ENCODE assay signal across 20 cellular contexts in genomic region chr10:50506861-50507573, GRCh38.
DNase-seq lines count a peak whose midpoint lies in the region; ATAC-seq and TF ChIP-seq lines count a peak whose summit lies in the region.
"Had no signal": no experiment of that assay in that cellular context is flagged by ENCODE, and none has a peak within 500 bp of the region (broad histone marks: within the 10 kb centered on the region; RNA-seq: fewer than 3 reads in every experiment).

No MANE protein-coding gene starts in this region.

- no peaks in the 10 kb centered on the region for H4K20me1 ChIP-seq in neural progenitor cell (ENCODE audit: low read depth)

- DNase-seq in Right ventricle myocardium superior (peak; percentile 56), cardiac septum (ENCODE audit: low spot score) (no peak), globus pallidus (ENCODE audit: low spot score) (peak; percentile 98), neural progenitor cell (ENCODE audit: low spot score) (peak; percentile 65), type B pancreatic cell (ENCODE audit: extremely low spot score, unreplicated experiment) (no peak), NCI-H1694 treated with DMSO at 0.1 percent for 48 hours (lab: John Stamatoyannopoulos, UW) (no peak)
- DNase-seq: activated CD4-positive, alpha-beta memory T cell treated with anti-CD3 and anti-CD28 coated beads for 36 hours; amniotic stem cell; CD8-positive, alpha-beta T cell; esophagus squamous epithelium; NCI-H1694; NCI-H510A; nephron progenitor cell; OCI-M1; stimulated activated CD4-positive, alpha-beta T cell treated with anti-CD3 and anti-CD28 coated beads, Interleukin-12 subunit alpha, Interleukin-12 subunit beta, amount 100 ng/mL, for 4 hours had no signal

- H3K9me3 ChIP-seq in neural progenitor cell (ENCODE audit: low read depth), result no peaks in the 10 kb centered on the region
- H3K9me3 ChIP-seq: A549, esophagus squamous epithelium had no signal

- no peaks in the 10 kb centered on the region for H3K27me3 Mint-ChIP-seq in neural progenitor cell (ENCODE audit: insufficient read depth, low read depth)
- H3K27me3 Mint-ChIP-seq in type B pancreatic cell, result no peaks in the 10 kb centered on the region

- H3K79me2 ChIP-seq in neural progenitor cell (ENCODE audit: low read depth), result no peaks in the 10 kb centered on the region

- intact Hi-C loops in Right ventricle myocardium superior (cut with DNase I), result loop anchor here (10.0 kb wide), 1 partner anchor 118 kb away; the partner anchor contains the start of gene SGMS1
- intact Hi-C loops in cardiac septum (cut with DNase I), result no loop called here

- peaks cover 6% of the 10 kb centered on the region for H3F3A ChIP-seq in neural progenitor cell (ENCODE audit: low read depth)

- H3K27ac Mint-ChIP-seq in neural progenitor cell, result peak overlapping the region; percentile 12
- H3K27ac Mint-ChIP-seq in type B pancreatic cell, result peak overlapping the region; percentile 40
- H3K27ac Mint-ChIP-seq: activated CD4-positive, alpha-beta memory T cell treated with anti-CD3 and anti-CD28 coated beads for 36 hours; activated T-helper 2 cell treated with anti-CD3 and anti-CD28 coated beads, Interferon-gamma antibody, Interleukin-2, Interleukin-4, amounts not matched to agents 10 μg/mL and 5 μg/mL and 100 μg/mL, durations not matched to agents 14 hours and 24 hours and 36 hours; CD8-positive, alpha-beta T cell; nephron progenitor cell had no signal

- TF ChIP-seq CTCF in neural progenitor cell (IDR thresholded peaks at IDR 0.05), result no peak
- TF ChIP-seq CTCF in type B pancreatic cell (conservative IDR thresholded peaks at IDR 0.05), result no peak

- no peak overlapping the region for H3K4me3 ChIP-seq in neural progenitor cell
- H3K4me3 ChIP-seq: A549, esophagus squamous epithelium had no signal

- no peaks in the 10 kb centered on the region for H3K36me3 ChIP-seq in neural progenitor cell
- H3K36me3 ChIP-seq: esophagus squamous epithelium had no signal

- H3K4me2 ChIP-seq in neural progenitor cell, result peak overlapping the region; percentile 8
- H3K4me2 ChIP-seq: A549 had no signal

- H3K4me1 ChIP-seq in neural progenitor cell, result peaks cover 40% of the 10 kb centered on the region

- no peak overlapping the region for H3K9ac ChIP-seq in neural progenitor cell

- ATAC-seq in Right ventricle myocardium superior (ENCODE audit: poor library complexity) (peak; percentile 84), HG02759 (IDR thresholded peaks at IDR 0.05; ENCODE audit: unreplicated experiment) (no peak), HG02970 (IDR thresholded peaks at IDR 0.05; ENCODE audit: low FRiP score, unreplicated experiment) (no peak)
- ATAC-seq: A549; CD8-positive, alpha-beta T cell; SK-N-SH treated with all-trans-retinoic acid at 6 μM for 48 hours had no signal

- H3K27ac ChIP-seq in neural progenitor cell, result no peak overlapping the region
- H3K27ac ChIP-seq: A549 had no signal

- no peak overlapping the region for H2AFZ ChIP-seq in neural progenitor cell (replicated peaks)

- peaks cover 12% of the 10 kb centered on the region for H3K4me1 Mint-ChIP-seq in neural progenitor cell
- H3K4me1 Mint-ChIP-seq in type B pancreatic cell (ENCODE audit: unreplicated experiment), result peaks cover 8% of the 10 kb centered on the region

- H3K4me3 Mint-ChIP-seq in neural progenitor cell, result no peak overlapping the region
- no peak overlapping the region for H3K4me3 Mint-ChIP-seq in type B pancreatic cell
- H3K4me3 Mint-ChIP-seq: activated CD4-positive, alpha-beta memory T cell treated with anti-CD3 and anti-CD28 coated beads for 36 hours; CD8-positive, alpha-beta T cell; nephron progenitor cell had no signal

- H3K9me3 Mint-ChIP-seq in neural progenitor cell (no peaks in the 10 kb centered on the region), type B pancreatic cell (no peaks in the 10 kb centered on the region)
- H3K9me3 Mint-ChIP-seq: activated CD4-positive, alpha-beta memory T cell treated with anti-CD3 and anti-CD28 coated beads for 36 hours; activated T-helper 2 cell treated with anti-CD3 and anti-CD28 coated beads, Interferon-gamma antibody, Interleukin-2, Interleukin-4, amounts not matched to agents 10 μg/mL and 5 μg/mL and 100 μg/mL, durations not matched to agents 14 hours and 24 hours and 36 hours; CD8-positive, alpha-beta T cell; nephron progenitor cell had no signal

- no peaks in the 10 kb centered on the region for H3K27me3 ChIP-seq in neural progenitor cell
- H3K27me3 ChIP-seq: esophagus squamous epithelium had no signal

- H3K36me3 Mint-ChIP-seq in neural progenitor cell (no peaks in the 10 kb centered on the region), type B pancreatic cell (no peaks in the 10 kb centered on the region)
- H3K36me3 Mint-ChIP-seq: activated CD4-positive, alpha-beta memory T cell treated with anti-CD3 and anti-CD28 coated beads for 36 hours had no signal

Comparison
In these comparisons a context has a peak if more than half of its experiments do, and no peak if none do; other contexts are left out.
1. DNase-seq: peak in Right ventricle myocardium superior (single experiment), globus pallidus (single experiment) and neural progenitor cell (single experiment); none in cardiac septum (single experiment), type B pancreatic cell (single experiment) and NCI-H1694 treated with DMSO at 0.1 percent for 48 hours (single experiment).